Comparison of ENCODE assay signal across 1 cellular context in the genomic region with DNA sequence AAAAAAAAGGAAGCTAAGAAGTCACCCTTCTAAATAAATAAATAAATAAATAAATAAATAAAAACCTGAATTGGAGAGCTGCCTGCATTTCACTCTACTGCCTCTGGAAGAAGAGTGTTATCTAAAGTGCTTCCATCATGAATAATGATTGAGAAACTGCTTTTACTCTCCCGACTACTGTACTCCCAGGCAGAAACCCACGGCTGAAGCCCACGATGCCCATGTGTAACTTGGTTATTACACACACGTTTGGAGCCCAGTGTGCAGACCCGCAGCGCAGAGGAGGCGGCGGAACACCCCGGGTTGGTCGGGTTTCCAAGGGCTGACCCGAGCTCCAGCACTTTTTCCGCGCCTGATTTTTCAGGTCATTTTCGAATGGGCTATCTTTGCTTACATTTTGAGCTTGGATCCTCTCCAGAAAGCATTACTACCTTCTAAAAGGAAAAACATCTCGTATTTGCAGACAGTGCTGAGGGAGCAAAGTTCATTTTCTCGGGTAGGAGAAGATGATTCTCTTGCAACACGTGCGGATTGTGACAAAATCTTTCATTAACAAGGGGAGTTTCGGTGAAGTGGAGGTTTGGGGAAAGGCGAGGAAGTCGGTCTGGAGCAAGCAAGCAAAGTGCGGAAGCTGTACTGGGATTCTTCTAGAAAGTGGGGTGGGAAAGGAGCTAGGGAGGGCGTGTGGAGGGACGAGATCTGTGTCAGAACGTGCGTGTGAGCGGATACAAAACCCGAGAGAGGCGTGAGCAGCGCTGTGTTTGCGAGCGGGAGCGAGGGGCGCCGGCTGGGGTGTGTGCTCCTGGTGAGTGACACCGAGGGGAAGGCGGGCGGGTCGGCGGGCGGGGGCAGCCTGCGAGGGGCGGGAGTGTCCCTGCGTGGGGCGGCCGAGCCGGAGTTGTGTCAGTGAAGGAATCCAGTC.
A peak's percentile ranks its signal among the peaks of the same experiment; 100 is the strongest.
TF ChIP-seq lines count a peak whose summit lies in the region.

A gene with protein sequence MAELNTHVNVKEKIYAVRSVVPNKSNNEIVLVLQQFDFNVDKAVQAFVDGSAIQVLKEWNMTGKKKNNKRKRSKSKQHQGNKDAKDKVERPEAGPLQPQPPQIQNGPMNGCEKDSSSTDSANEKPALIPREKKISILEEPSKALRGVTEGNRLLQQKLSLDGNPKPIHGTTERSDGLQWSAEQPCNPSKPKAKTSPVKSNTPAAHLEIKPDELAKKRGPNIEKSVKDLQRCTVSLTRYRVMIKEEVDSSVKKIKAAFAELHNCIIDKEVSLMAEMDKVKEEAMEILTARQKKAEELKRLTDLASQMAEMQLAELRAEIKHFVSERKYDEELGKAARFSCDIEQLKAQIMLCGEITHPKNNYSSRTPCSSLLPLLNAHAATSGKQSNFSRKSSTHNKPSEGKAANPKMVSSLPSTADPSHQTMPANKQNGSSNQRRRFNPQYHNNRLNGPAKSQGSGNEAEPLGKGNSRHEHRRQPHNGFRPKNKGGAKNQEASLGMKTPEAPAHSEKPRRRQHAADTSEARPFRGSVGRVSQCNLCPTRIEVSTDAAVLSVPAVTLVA (plus strand): TSS at position 897 of the 922 bp plus-strand sequence. CDS start 82,552 bp downstream, outside the sequence.

TF ChIP-seq in HepG2, 621 proteins besides CTCF, POLR2A, EP300 and RAD21 (continued from another document and continues in another):
- TF ChIP-seq, protein P1, sequence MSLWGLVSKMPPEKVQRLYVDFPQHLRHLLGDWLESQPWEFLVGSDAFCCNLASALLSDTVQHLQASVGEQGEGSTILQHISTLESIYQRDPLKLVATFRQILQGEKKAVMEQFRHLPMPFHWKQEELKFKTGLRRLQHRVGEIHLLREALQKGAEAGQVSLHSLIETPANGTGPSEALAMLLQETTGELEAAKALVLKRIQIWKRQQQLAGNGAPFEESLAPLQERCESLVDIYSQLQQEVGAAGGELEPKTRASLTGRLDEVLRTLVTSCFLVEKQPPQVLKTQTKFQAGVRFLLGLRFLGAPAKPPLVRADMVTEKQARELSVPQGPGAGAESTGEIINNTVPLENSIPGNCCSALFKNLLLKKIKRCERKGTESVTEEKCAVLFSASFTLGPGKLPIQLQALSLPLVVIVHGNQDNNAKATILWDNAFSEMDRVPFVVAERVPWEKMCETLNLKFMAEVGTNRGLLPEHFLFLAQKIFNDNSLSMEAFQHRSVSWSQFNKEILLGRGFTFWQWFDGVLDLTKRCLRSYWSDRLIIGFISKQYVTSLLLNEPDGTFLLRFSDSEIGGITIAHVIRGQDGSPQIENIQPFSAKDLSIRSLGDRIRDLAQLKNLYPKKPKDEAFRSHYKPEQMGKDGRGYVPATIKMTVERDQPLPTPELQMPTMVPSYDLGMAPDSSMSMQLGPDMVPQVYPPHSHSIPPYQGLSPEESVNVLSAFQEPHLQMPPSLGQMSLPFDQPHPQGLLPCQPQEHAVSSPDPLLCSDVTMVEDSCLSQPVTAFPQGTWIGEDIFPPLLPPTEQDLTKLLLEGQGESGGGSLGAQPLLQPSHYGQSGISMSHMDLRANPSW (CRISPR knock-in tag; IDR thresholded peaks at IDR 0.05; ENCODE audit: borderline replicate concordance) = 0 out of 2 replicates have a peak, but pooled peaks have one; percentile 23
- 0 out of 2 replicates have a peak, but pooled peaks have one; percentile 17 for TF ChIP-seq MEF2D (CRISPR knock-in tag; IDR thresholded peaks at IDR 0.05)
- TF ChIP-seq, protein P2, sequence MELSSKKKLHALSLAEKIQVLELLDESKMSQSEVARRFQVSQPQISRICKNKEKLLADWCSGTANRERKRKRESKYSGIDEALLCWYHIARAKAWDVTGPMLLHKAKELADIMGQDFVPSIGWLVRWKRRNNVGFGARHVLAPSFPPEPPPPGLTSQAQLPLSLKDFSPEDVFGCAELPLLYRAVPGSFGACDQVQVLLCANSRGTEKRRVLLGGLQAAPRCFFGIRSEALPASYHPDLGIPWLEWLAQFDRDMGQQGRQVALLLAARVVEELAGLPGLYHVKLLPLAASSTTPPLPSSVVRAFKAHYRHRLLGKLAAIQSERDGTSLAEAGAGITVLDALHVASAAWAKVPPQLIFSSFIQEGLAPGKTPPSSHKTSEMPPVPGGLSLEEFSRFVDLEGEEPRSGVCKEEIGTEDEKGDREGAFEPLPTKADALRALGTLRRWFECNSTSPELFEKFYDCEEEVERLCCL (CRISPR knock-in tag; IDR thresholded peaks at IDR 0.05; ENCODE audit: borderline replicate concordance) = no peak
- no peak; the same call in 1 of the 2 replicates for TF ChIP-seq ZNF230 (CRISPR knock-in tag; IDR thresholded peaks at IDR 0.05)
- TF ChIP-seq ZNF292 (CRISPR knock-in tag; IDR thresholded peaks at IDR 0.05; ENCODE audit: borderline replicate concordance, low read depth) = no peak
- TF ChIP-seq ZSCAN29 (CRISPR knock-in tag; conservative IDR thresholded peaks at IDR 0.05) = peak; percentile 74
- TF ChIP-seq ZNF737 (CRISPR knock-in tag; IDR thresholded peaks at IDR 0.05; ENCODE audit: borderline replicate concordance) = no peak
- no peak for TF ChIP-seq SUZ12 (IDR thresholded peaks at IDR 0.05; ENCODE audit: low read depth, low read length)
- no peak for TF ChIP-seq NCOA1 (CRISPR knock-in tag; IDR thresholded peaks at IDR 0.05)
- no peak for TF ChIP-seq SMAD9 (CRISPR knock-in tag; IDR thresholded peaks at IDR 0.05)
- TF ChIP-seq, protein P3, sequence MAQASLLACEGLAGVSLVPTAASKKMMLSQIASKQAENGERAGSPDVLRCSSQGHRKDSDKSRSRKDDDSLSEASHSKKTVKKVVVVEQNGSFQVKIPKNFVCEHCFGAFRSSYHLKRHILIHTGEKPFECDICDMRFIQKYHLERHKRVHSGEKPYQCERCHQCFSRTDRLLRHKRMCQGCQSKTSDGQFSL (CRISPR knock-in tag; IDR thresholded peaks at IDR 0.05) = no peak
- 0 out of 2 replicates have a peak, but pooled peaks have one; percentile 10 for TF ChIP-seq CREB1 (IDR thresholded peaks at IDR 0.05)
- 0 out of 2 replicates have a peak, but pooled peaks have one; percentile 20 for TF ChIP-seq CREB1 (CRISPR knock-in tag; IDR thresholded peaks at IDR 0.05)
- TF ChIP-seq, protein P4, sequence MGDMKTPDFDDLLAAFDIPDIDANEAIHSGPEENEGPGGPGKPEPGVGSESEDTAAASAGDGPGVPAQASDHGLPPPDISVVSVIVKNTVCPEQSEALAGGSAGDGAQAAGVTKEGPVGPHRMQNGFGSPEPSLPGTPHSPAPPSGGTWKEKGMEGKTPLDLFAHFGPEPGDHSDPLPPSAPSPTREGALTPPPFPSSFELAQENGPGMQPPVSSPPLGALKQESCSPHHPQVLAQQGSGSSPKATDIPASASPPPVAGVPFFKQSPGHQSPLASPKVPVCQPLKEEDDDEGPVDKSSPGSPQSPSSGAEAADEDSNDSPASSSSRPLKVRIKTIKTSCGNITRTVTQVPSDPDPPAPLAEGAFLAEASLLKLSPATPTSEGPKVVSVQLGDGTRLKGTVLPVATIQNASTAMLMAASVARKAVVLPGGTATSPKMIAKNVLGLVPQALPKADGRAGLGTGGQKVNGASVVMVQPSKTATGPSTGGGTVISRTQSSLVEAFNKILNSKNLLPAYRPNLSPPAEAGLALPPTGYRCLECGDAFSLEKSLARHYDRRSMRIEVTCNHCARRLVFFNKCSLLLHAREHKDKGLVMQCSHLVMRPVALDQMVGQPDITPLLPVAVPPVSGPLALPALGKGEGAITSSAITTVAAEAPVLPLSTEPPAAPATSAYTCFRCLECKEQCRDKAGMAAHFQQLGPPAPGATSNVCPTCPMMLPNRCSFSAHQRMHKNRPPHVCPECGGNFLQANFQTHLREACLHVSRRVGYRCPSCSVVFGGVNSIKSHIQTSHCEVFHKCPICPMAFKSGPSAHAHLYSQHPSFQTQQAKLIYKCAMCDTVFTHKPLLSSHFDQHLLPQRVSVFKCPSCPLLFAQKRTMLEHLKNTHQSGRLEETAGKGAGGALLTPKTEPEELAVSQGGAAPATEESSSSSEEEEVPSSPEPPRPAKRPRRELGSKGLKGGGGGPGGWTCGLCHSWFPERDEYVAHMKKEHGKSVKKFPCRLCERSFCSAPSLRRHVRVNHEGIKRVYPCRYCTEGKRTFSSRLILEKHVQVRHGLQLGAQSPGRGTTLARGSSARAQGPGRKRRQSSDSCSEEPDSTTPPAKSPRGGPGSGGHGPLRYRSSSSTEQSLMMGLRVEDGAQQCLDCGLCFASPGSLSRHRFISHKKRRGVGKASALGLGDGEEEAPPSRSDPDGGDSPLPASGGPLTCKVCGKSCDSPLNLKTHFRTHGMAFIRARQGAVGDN (CRISPR knock-in tag; IDR thresholded peaks at IDR 0.05) = peak; percentile 90
- TF ChIP-seq ZNF343 (CRISPR knock-in tag; IDR thresholded peaks at IDR 0.05) = peak; percentile 70
- TF ChIP-seq GABPB1 (CRISPR knock-in tag; IDR thresholded peaks at IDR 0.05) = peak; percentile 52
- TF ChIP-seq FOXJ3 (CRISPR knock-in tag; IDR thresholded peaks at IDR 0.05; ENCODE audit: borderline replicate concordance) = peak; percentile 75; the same call in 1 of the 2 replicates
- TF ChIP-seq, protein P5, sequence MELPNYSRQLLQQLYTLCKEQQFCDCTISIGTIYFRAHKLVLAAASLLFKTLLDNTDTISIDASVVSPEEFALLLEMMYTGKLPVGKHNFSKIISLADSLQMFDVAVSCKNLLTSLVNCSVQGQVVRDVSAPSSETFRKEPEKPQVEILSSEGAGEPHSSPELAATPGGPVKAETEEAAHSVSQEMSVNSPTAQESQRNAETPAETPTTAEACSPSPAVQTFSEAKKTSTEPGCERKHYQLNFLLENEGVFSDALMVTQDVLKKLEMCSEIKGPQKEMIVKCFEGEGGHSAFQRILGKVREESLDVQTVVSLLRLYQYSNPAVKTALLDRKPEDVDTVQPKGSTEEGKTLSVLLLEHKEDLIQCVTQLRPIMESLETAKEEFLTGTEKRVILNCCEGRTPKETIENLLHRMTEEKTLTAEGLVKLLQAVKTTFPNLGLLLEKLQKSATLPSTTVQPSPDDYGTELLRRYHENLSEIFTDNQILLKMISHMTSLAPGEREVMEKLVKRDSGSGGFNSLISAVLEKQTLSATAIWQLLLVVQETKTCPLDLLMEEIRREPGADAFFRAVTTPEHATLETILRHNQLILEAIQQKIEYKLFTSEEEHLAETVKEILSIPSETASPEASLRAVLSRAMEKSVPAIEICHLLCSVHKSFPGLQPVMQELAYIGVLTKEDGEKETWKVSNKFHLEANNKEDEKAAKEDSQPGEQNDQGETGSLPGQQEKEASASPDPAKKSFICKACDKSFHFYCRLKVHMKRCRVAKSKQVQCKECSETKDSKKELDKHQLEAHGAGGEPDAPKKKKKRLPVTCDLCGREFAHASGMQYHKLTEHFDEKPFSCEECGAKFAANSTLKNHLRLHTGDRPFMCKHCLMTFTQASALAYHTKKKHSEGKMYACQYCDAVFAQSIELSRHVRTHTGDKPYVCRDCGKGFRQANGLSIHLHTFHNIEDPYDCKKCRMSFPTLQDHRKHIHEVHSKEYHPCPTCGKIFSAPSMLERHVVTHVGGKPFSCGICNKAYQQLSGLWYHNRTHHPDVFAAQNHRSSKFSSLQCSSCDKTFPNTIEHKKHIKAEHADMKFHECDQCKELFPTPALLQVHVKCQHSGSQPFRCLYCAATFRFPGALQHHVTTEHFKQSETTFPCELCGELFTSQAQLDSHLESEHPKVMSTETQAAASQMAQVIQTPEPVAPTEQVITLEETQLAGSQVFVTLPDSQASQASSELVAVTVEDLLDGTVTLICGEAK (IDR thresholded peaks at IDR 0.05) = no peak
- TF ChIP-seq, protein P5 (CRISPR knock-in tag; IDR thresholded peaks at IDR 0.05) = peak; percentile 75; the same call in 1 of the 2 replicates
- peak; percentile 48 for TF ChIP-seq YY1 (IDR thresholded peaks at IDR 0.05; ENCODE audit: insufficient read depth, insufficient replicate concordance, low read depth, low read length)
- TF ChIP-seq, protein P6, sequence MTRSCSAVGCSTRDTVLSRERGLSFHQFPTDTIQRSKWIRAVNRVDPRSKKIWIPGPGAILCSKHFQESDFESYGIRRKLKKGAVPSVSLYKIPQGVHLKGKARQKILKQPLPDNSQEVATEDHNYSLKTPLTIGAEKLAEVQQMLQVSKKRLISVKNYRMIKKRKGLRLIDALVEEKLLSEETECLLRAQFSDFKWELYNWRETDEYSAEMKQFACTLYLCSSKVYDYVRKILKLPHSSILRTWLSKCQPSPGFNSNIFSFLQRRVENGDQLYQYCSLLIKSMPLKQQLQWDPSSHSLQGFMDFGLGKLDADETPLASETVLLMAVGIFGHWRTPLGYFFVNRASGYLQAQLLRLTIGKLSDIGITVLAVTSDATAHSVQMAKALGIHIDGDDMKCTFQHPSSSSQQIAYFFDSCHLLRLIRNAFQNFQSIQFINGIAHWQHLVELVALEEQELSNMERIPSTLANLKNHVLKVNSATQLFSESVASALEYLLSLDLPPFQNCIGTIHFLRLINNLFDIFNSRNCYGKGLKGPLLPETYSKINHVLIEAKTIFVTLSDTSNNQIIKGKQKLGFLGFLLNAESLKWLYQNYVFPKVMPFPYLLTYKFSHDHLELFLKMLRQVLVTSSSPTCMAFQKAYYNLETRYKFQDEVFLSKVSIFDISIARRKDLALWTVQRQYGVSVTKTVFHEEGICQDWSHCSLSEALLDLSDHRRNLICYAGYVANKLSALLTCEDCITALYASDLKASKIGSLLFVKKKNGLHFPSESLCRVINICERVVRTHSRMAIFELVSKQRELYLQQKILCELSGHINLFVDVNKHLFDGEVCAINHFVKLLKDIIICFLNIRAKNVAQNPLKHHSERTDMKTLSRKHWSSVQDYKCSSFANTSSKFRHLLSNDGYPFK (CRISPR knock-in tag; IDR thresholded peaks at IDR 0.05; ENCODE audit: borderline replicate concordance) = 0 out of 2 replicates have a peak, but pooled peaks have one; percentile 40
- TF ChIP-seq FOSL1 (CRISPR knock-in tag; IDR thresholded peaks at IDR 0.05; ENCODE audit: borderline replicate concordance) = no peak
- TF ChIP-seq MIER2 (CRISPR knock-in tag; IDR thresholded peaks at IDR 0.05) = peak; percentile 55; the same call in 1 of the 2 replicates
- peak; percentile 70 for TF ChIP-seq NFIC (IDR thresholded peaks at IDR 0.05; ENCODE audit: low read length)
